30 cellular contexts compared by ENCODE assay signal in genomic region chr2:131827481-131828163, GRCh38.
"Had no signal": no experiment of that assay in that cellular context is flagged by ENCODE, and none has a peak within 500 bp of the region (broad histone marks: within the 10 kb centered on the region; RNA-seq: fewer than 3 reads in every experiment).

No MANE protein-coding gene starts in this region.

- H3K4me3 ChIP-seq: adrenal gland, body of pancreas, esophagus muscularis mucosa, gastroesophageal sphincter, heart right ventricle had no signal

- H3K27ac ChIP-seq: adrenal gland, body of pancreas, esophagus muscularis mucosa, foreskin keratinocyte, gastroesophageal sphincter, heart right ventricle had no signal

- H3K36me3 ChIP-seq: adrenal gland, esophagus muscularis mucosa, gastroesophageal sphincter, heart right ventricle had no signal

- H3K27me3 ChIP-seq: adrenal gland, body of pancreas had no signal

- DNase-seq: activated CD4-positive, alpha-beta T cell treated with anti-CD3 and anti-CD28 coated beads for 4 hours; activated CD4-positive, alpha-beta T cell treated with anti-CD3 and anti-CD28 coated beads, Interleukin-2, amount 50 U/mL, for 1 hour; activated CD4-positive, alpha-beta T cell treated with anti-CD3 and anti-CD28 coated beads, Interleukin-2, amount 50 U/mL, for 48 hours; activated CD4-positive, CD25-positive, alpha-beta regulatory T cell; activated CD4-positive, CD25-positive, alpha-beta regulatory T cell treated with anti-CD3 and anti-CD28 coated beads, Interleukin-2, amount 50 U/mL, for 72 hours; activated CD8-positive, alpha-beta memory T cell treated with anti-CD3 and anti-CD28 coated beads, Interleukin-2, amount 10 ng/mL, durations not matched to agents 7 days and 5 days; activated CD8-positive, alpha-beta memory T cell treated with anti-CD3 and anti-CD28 coated beads, Interleukin-2, amount 50 U/mL, for 4 hours; activated CD8-positive, alpha-beta T cell treated with anti-CD3 and anti-CD28 coated beads for 36 hours; activated effector memory CD4-positive, alpha-beta T cell treated with anti-CD3 and anti-CD28 coated beads, Interleukin-2, amount 50 U/mL, for 16 hours; activated naive CD4-positive, alpha-beta T cell treated with anti-CD3 and anti-CD28 coated beads for 36 hours; activated naive CD8-positive, alpha-beta T cell treated with anti-CD3 and anti-CD28 coated beads for 36 hours; activated naive CD8-positive, alpha-beta T cell treated with anti-CD3 and anti-CD28 coated beads, Interleukin-2, amount 50 U/mL, for 24 hours; activated T-cell treated with anti-CD3 and anti-CD28 coated beads, Interleukin-2, amount 50 U/mL, for 1 hour; activated T-cell treated with anti-CD3 and anti-CD28 coated beads, Interleukin-2, amount 50 U/mL, for 48 hours; adrenal gland; amygdala; body of pancreas; caudate nucleus; cortex of kidney; dermis blood vessel endothelial cell; effector CD4-positive, alpha-beta T cell; effector memory CD8-positive, alpha-beta T cell; erythroblast; foreskin keratinocyte; heart right ventricle; T-helper 1 cell; T-helper 17 cell; T1000 had no signal

- ATAC-seq: activated CD8-positive, alpha-beta memory T cell treated with anti-CD3 and anti-CD28 coated beads, Interleukin-2, amount 10 ng/mL, durations not matched to agents 7 days and 5 days; activated CD8-positive, alpha-beta T cell treated with anti-CD3 and anti-CD28 coated beads for 36 hours; activated naive CD8-positive, alpha-beta T cell treated with anti-CD3 and anti-CD28 coated beads, Interleukin-2, amount 50 U/mL, for 24 hours; body of pancreas; effector memory CD8-positive, alpha-beta T cell; foreskin keratinocyte; gastroesophageal sphincter; heart right ventricle; T-helper 17 cell had no signal

- H3K9me3 ChIP-seq: adrenal gland, body of pancreas, esophagus muscularis mucosa, heart right ventricle had no signal
